Comparison of ENCODE assay signal across 1 cellular context in genomic region chr7:29976265-29976664, GRCh38.
TF ChIP-seq lines count a peak whose summit lies in the region.

No MANE protein-coding gene starts in this region.

TF ChIP-seq in HepG2, 621 proteins besides CTCF, POLR2A, EP300 and RAD21:
- TF ChIP-seq TSC22D2 (CRISPR knock-in tag; IDR thresholded peaks at IDR 0.05; ENCODE audit: borderline replicate concordance) (no peak), ZBTB7A (CRISPR knock-in tag; IDR thresholded peaks at IDR 0.05) (no peak), ZNF280B (CRISPR knock-in tag; IDR thresholded peaks at IDR 0.05; ENCODE audit: borderline replicate concordance) (no peak), ZEB1 (IDR thresholded peaks at IDR 0.05; ENCODE audit: insufficient replicate concordance, low read depth) (no peak), SMAD3 (CRISPR knock-in tag; IDR thresholded peaks at IDR 0.05) (no peak)
TF ChIP-seq in HepG2: peak in this region for 0.
